In genomic region chr17:38922538-38923291, GRCh38 we compare ENCODE assay signal across 8 cellular contexts.
A peak's percentile ranks its signal among the peaks of the same experiment; 100 is the strongest.
DNase-seq lines count a peak whose midpoint lies in the region; ATAC-seq lines count a peak whose summit lies in the region.

No MANE protein-coding gene starts in this region.

- no peak overlapping the region for H3K4me3 Mint-ChIP-seq in T-helper 2 cell treated with Interferon-gamma antibody and Interleukin-4, amounts not matched to agents 5 μg/mL and 100 μg/mL, for 36 hours

- peak overlapping the region; percentile 40; the same call in 1 of the 2 replicates for H3K9ac ChIP-seq in BLaER1

- DNase-seq in NCI-H1105 (lab: John Stamatoyannopoulos, UW) = peak; percentile 10
- peak; percentile 85 for DNase-seq in astrocyte of the hippocampus (ENCODE audit: low read depth, low spot score)
- peak; percentile 51 for DNase-seq in iPS-NIHi11 (ENCODE audit: low spot score)
- peak; percentile 24 for DNase-seq in stimulated activated CD8-positive, alpha-beta memory T cell treated with anti-CD3 and anti-CD28 coated beads, Interleukin-4, amount 100 ng/mL, for 48 hours
- DNase-seq in T-helper 2 cell treated with Interferon-gamma antibody and Interleukin-4, amounts not matched to agents 5 μg/mL and 100 μg/mL, for 36 hours (ENCODE audit: low spot score) = no peak
- DNase-seq in NCI-H2107 treated with DMSO at 0.1 percent for 48 hours (lab: John Stamatoyannopoulos, UW; ENCODE audit: unreplicated experiment) = no peak

- H3K4me3 ChIP-seq in BLaER1 = no peak overlapping the region

- no peaks in the 10 kb centered on the region for H3K27me3 ChIP-seq in BLaER1

- peaks cover 26% of the 10 kb centered on the region for H3K36me3 ChIP-seq in BLaER1

- peaks cover 80% of the 10 kb centered on the region for H3K4me1 ChIP-seq in BLaER1

- no peak overlapping the region for H3K27ac Mint-ChIP-seq in T-helper 2 cell treated with Interferon-gamma antibody and Interleukin-4, amounts not matched to agents 5 μg/mL and 100 μg/mL, for 36 hours

- ATAC-seq in GM21526 (IDR thresholded peaks at IDR 0.05; ENCODE audit: low FRiP score, unreplicated experiment) = no peak

- peaks cover 24% of the 10 kb centered on the region for H3K4me1 Mint-ChIP-seq in T-helper 2 cell treated with Interferon-gamma antibody and Interleukin-4, amounts not matched to agents 5 μg/mL and 100 μg/mL, for 36 hours (ENCODE audit: low read depth)

- 0 out of 2 replicates have a peak, but pooled peaks cover 7% of the 10 kb centered on the region for H4K20me1 ChIP-seq in BLaER1

- peaks cover 22% of the 10 kb centered on the region for H3K36me3 Mint-ChIP-seq in T-helper 2 cell treated with Interferon-gamma antibody and Interleukin-4, amounts not matched to agents 5 μg/mL and 100 μg/mL, for 36 hours (ENCODE audit: low read depth)

- no peaks in the 10 kb centered on the region for H3K27me3 Mint-ChIP-seq in T-helper 2 cell treated with Interferon-gamma antibody and Interleukin-4, amounts not matched to agents 5 μg/mL and 100 μg/mL, for 36 hours (ENCODE audit: low read depth)

- peak overlapping the region; percentile 59; the same call in 1 of the 2 replicates for H3K4me2 ChIP-seq in BLaER1

- H3K9me3 ChIP-seq in BLaER1 = no peaks in the 10 kb centered on the region

- no peaks in the 10 kb centered on the region for H3K9me3 Mint-ChIP-seq in T-helper 2 cell treated with Interferon-gamma antibody and Interleukin-4, amounts not matched to agents 5 μg/mL and 100 μg/mL, for 36 hours

- H3K27ac ChIP-seq in BLaER1 = peak overlapping the region; percentile 62; the same call in 1 of the 2 replicates

Comparison
In these comparisons a context has a peak if more than half of its experiments do, and no peak if none do; other contexts are left out.
1. DNase-seq: peak in NCI-H1105 (single experiment), astrocyte of the hippocampus (single experiment), iPS-NIHi11 (single experiment) and stimulated activated CD8-positive, alpha-beta memory T cell treated with anti-CD3 and anti-CD28 coated beads, Interleukin-4, amount 100 ng/mL, for 48 hours (single experiment); none in T-helper 2 cell treated with Interferon-gamma antibody and Interleukin-4, amounts not matched to agents 5 μg/mL and 100 μg/mL, for 36 hours (single experiment) and NCI-H2107 treated with DMSO at 0.1 percent for 48 hours (single experiment).